ENCODE assay signal across 10 cellular contexts in genomic region chr22:29469755-29470154, GRCh38. TPM values are rescaled to one million over a fixed set of nuclear protein-coding genes. Genes with fewer than 3 reads are reported as not detected.
DNase-seq lines count a peak whose midpoint lies in the region; ATAC-seq and TF ChIP-seq lines count a peak whose summit lies in the region.
"Had no signal": no experiment of that assay in that cellular context is flagged by ENCODE, and none has a peak within 500 bp of the region (broad histone marks: within the 10 kb centered on the region; RNA-seq: fewer than 3 reads in every experiment).

No MANE protein-coding gene starts in this region.

- peaks cover 3% of the 10 kb centered on the region for H3K4me1 Mint-ChIP-seq in activated naive CD8-positive, alpha-beta T cell (ENCODE audit: low read depth)
- no peaks in the 10 kb centered on the region for H3K4me1 Mint-ChIP-seq in activated naive CD8-positive, alpha-beta T cell treated with anti-CD3 and anti-CD28 coated beads for 36 hours
- H3K4me1 Mint-ChIP-seq in activated T-helper 17 cell treated with anti-CD3 and anti-CD28 coated beads, Interleukin-2, amount 50 U/mL, for 72 hours, result no peaks in the 10 kb centered on the region

- TF ChIP-seq POLR2A in upper lobe of left lung (IDR thresholded peaks at IDR 0.05) (no peak), GM18505 (IDR thresholded peaks at IDR 0.05; ENCODE audit: borderline replicate concordance, extremely low read depth, insufficient read depth, insufficient read length) (no peak)

- peaks cover 7% of the 10 kb centered on the region for H3K27me3 Mint-ChIP-seq in activated naive CD8-positive, alpha-beta T cell
- peaks cover 15% of the 10 kb centered on the region for H3K27me3 Mint-ChIP-seq in activated naive CD8-positive, alpha-beta T cell treated with anti-CD3 and anti-CD28 coated beads for 36 hours
- H3K27me3 Mint-ChIP-seq in activated T-helper 17 cell treated with anti-CD3 and anti-CD28 coated beads, Interleukin-2, amount 50 U/mL, for 72 hours, result no peaks in the 10 kb centered on the region

- H3K4me1 ChIP-seq in iPS-20b (ENCODE audit: insufficient read depth, low read length), result peaks cover 8% of the 10 kb centered on the region; the same call in 1 of the 2 replicates
- peaks cover 5 to 10% (median 8%) of the 10 kb centered on the region in 4 donors for H3K4me1 ChIP-seq in upper lobe of left lung

- no peak overlapping the region for H3K27ac ChIP-seq in iPS-20b (ENCODE audit: low read length)
- no peak overlapping the region for H3K27ac ChIP-seq in upper lobe of left lung
- no peak overlapping the region for H3K27ac ChIP-seq in substantia nigra (ENCODE audit: low read depth, low read length, poor library complexity, severe bottlenecking)

- peak overlapping the region; percentile 50; the same call in 1 of the 2 replicates for H3K9ac ChIP-seq in iPS-20b (ENCODE audit: low read depth, low read length)

- H3K36me3 ChIP-seq in iPS-20b (ENCODE audit: insufficient read depth, low read depth, low read length) (no peaks in the 10 kb centered on the region), upper lobe of left lung (no peaks in the 10 kb centered on the region)

- H3K9me3 ChIP-seq in iPS-20b (ENCODE audit: insufficient read depth, low read depth, low read length) (no peaks in the 10 kb centered on the region), upper lobe of left lung (no peaks in the 10 kb centered on the region)

- no peak for TF ChIP-seq EP300 in upper lobe of left lung (IDR thresholded peaks at IDR 0.05)

- H3K4me3 Mint-ChIP-seq in activated naive CD8-positive, alpha-beta T cell, result peak overlapping the region; percentile 61
- no peak overlapping the region for H3K4me3 Mint-ChIP-seq in activated naive CD8-positive, alpha-beta T cell treated with anti-CD3 and anti-CD28 coated beads for 36 hours
- peak overlapping the region; percentile 78 for H3K4me3 Mint-ChIP-seq in activated T-helper 17 cell treated with anti-CD3 and anti-CD28 coated beads, Interleukin-2, amount 50 U/mL, for 72 hours

- WGBS in upper lobe of left lung, 2 donors, result 50 to 56% methylated on average over 9 of the region's 9 CpGs

- TF ChIP-seq CTCF in upper lobe of left lung (IDR thresholded peaks at IDR 0.05), result no peak

- peak overlapping the region; percentile 73 for H3K4me3 ChIP-seq in iPS-20b (ENCODE audit: low read length)
- peak overlapping the region in 3 of 4 donors; percentile 25 to 42 (median 38) for H3K4me3 ChIP-seq in upper lobe of left lung

- no peak overlapping the region for H3K27ac Mint-ChIP-seq in activated naive CD8-positive, alpha-beta T cell
- H3K27ac Mint-ChIP-seq in activated naive CD8-positive, alpha-beta T cell treated with anti-CD3 and anti-CD28 coated beads for 36 hours, result no peak overlapping the region
- peak overlapping the region; percentile 21 for H3K27ac Mint-ChIP-seq in activated T-helper 17 cell treated with anti-CD3 and anti-CD28 coated beads, Interleukin-2, amount 50 U/mL, for 72 hours

- H3K36me3 Mint-ChIP-seq in activated naive CD8-positive, alpha-beta T cell, result no peaks in the 10 kb centered on the region
- H3K36me3 Mint-ChIP-seq in activated naive CD8-positive, alpha-beta T cell treated with anti-CD3 and anti-CD28 coated beads for 36 hours, result no peaks in the 10 kb centered on the region
- no peaks in the 10 kb centered on the region for H3K36me3 Mint-ChIP-seq in activated T-helper 17 cell treated with anti-CD3 and anti-CD28 coated beads, Interleukin-2, amount 50 U/mL, for 72 hours (ENCODE audit: low read depth)

- H3K9me3 Mint-ChIP-seq in activated naive CD8-positive, alpha-beta T cell (ENCODE audit: low read depth), result no peaks in the 10 kb centered on the region
- no peaks in the 10 kb centered on the region for H3K9me3 Mint-ChIP-seq in activated naive CD8-positive, alpha-beta T cell treated with anti-CD3 and anti-CD28 coated beads for 36 hours
- no peaks in the 10 kb centered on the region for H3K9me3 Mint-ChIP-seq in activated T-helper 17 cell treated with anti-CD3 and anti-CD28 coated beads, Interleukin-2, amount 50 U/mL, for 72 hours

- no peak for ATAC-seq in activated T-helper 17 cell treated with anti-CD3 and anti-CD28 coated beads, Interleukin-2, amount 50 U/mL, for 72 hours (replicated peaks)
- ATAC-seq in upper lobe of left lung (ENCODE audit: low FRiP score in 2 of 2) (peak; percentile 27 to 56), GM18505 (IDR thresholded peaks at IDR 0.05; ENCODE audit: unreplicated experiment) (no peak)

- no peak for DNase-seq in activated naive CD8-positive, alpha-beta T cell treated with anti-CD3 and anti-CD28 coated beads for 36 hours
- DNase-seq in upper lobe of left lung (peak in 1 of 2 donors; percentile 54), substantia nigra (lab: John Stamatoyannopoulos, UW) (no peak), SHP77 treated with DMSO at 0.1 percent for 48 hours (lab: John Stamatoyannopoulos, UW) (no peak)
- DNase-seq: KBM-7 had no signal

- peaks cover 35% of the 10 kb centered on the region for H3K27me3 ChIP-seq in iPS-20b (ENCODE audit: insufficient read depth, low read length)
- peaks cover 0 to 9% (median 2%) of the 10 kb centered on the region in 4 donors for H3K27me3 ChIP-seq in upper lobe of left lung

RNA-seq across cellular contexts. Expression of gene NEFH, which starts 10.3 kb away (rescaled TPM):
- 1 to 10 TPM; 8.1 to 8.7 TPM for total RNA-seq in activated naive CD8-positive, alpha-beta T cell treated with anti-CD3 and anti-CD28 coated beads for 36 hours
- 1 to 10 TPM; 1.3 to 2.9 TPM for total RNA-seq in activated T-helper 17 cell treated with anti-CD3 and anti-CD28 coated beads, Interleukin-2, amount 50 U/mL, for 72 hours
- under 1 TPM in 3 of 6 donors, not detected in 3; 0.26 to 0.94 (median 0.46) TPM for total RNA-seq in upper lobe of left lung

RNA-seq across cellular contexts. Expression of gene RFPL1, which starts 31.4 kb away (rescaled TPM):
- total RNA-seq in activated naive CD8-positive, alpha-beta T cell treated with anti-CD3 and anti-CD28 coated beads for 36 hours, result not detected
- total RNA-seq in activated T-helper 17 cell treated with anti-CD3 and anti-CD28 coated beads, Interleukin-2, amount 50 U/mL, for 72 hours, result not detected
- total RNA-seq in upper lobe of left lung, result not detected
- total RNA-seq: subcutaneous adipose tissue had no signal

Comparison
In these comparisons a context has a peak if more than half of its experiments do, and no peak if none do; other contexts are left out.
1. ATAC-seq: peak in upper lobe of left lung (2 of 2); none in activated T-helper 17 cell treated with anti-CD3 and anti-CD28 coated beads, Interleukin-2, amount 50 U/mL, for 72 hours (single experiment) and GM18505 (single experiment).